Comparison of ENCODE assay signal across 32 cellular contexts in the genomic region with DNA sequence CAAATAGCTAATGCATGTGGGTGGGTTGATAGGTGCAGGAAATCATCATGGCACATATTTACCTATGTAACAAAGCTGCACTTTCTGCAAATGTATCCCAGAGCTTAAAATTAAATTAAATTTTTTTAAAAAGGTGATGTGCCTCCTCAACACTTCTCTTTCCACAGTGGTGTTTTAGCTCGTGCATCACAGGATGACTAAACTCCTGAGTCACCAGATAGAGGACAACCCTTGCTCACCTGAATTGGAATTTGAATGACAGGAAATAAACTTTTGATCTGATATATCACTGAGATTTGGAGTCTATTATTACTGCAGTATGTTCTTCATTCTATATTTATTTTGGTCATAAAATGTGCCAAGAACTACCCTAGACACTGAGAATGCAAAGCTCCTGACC.
"Had no signal": no experiment of that assay in that cellular context is flagged by ENCODE, and none has a peak within 500 bp of the region (broad histone marks: within the 10 kb centered on the region; RNA-seq: fewer than 3 reads in every experiment).

No MANE protein-coding gene starts in this region.

- H3K4me1 ChIP-seq: ascending aorta, colonic mucosa, gastrocnemius medialis, heart left ventricle had no signal

- H3K9me3 ChIP-seq: colonic mucosa, gastrocnemius medialis had no signal

- H3K9me3 Mint-ChIP-seq: activated CD4-positive, alpha-beta T cell treated with anti-CD3 and anti-CD28 coated beads, Interleukin-2, amount 10 ng/mL, durations not matched to agents 7 days and 5 days had no signal

- H3K36me3 Mint-ChIP-seq: activated naive CD4-positive, alpha-beta T cell treated with anti-CD3 and anti-CD28 coated beads, Interleukin-2, amount 10 ng/mL, durations not matched to agents 7 days and 5 days; activated naive CD4-positive, alpha-beta T cell treated with anti-CD3 and anti-CD28 coated beads, Interleukin-2, amount 50 U/mL, for 72 hours; activated naive CD8-positive, alpha-beta T cell treated with anti-CD3 and anti-CD28 coated beads, Interleukin-2, amount 10 ng/mL, durations not matched to agents 7 days and 5 days had no signal

- ATAC-seq: activated naive CD4-positive, alpha-beta T cell treated with anti-CD3 and anti-CD28 coated beads, Interleukin-2, amount 50 U/mL, for 72 hours; activated T-cell treated with anti-CD3 and anti-CD28 coated beads, Interleukin-2, amount 50 U/mL, for 72 hours; esophagus mucosa; gastrocnemius medialis; heart left ventricle; T-helper 17 cell had no signal

- H3K36me3 ChIP-seq: ascending aorta, cardiac muscle cell, colonic mucosa, gastrocnemius medialis, heart left ventricle had no signal

- H3K27ac Mint-ChIP-seq: activated CD4-positive, alpha-beta memory T cell treated with anti-CD3 and anti-CD28 coated beads, Interleukin-2, amount 10 ng/mL, durations not matched to agents 7 days and 5 days; activated CD4-positive, alpha-beta T cell treated with anti-CD3 and anti-CD28 coated beads, Interleukin-2, amount 10 ng/mL, durations not matched to agents 7 days and 5 days; activated naive CD4-positive, alpha-beta T cell treated with anti-CD3 and anti-CD28 coated beads, Interleukin-2, amount 10 ng/mL, durations not matched to agents 7 days and 5 days; activated naive CD4-positive, alpha-beta T cell treated with anti-CD3 and anti-CD28 coated beads, Interleukin-2, amount 50 U/mL, for 72 hours; activated naive CD8-positive, alpha-beta T cell treated with anti-CD3 and anti-CD28 coated beads, Interleukin-2, amount 10 ng/mL, durations not matched to agents 7 days and 5 days; activated T-cell treated with anti-CD3 and anti-CD28 coated beads, Interleukin-2, amount 50 U/mL, for 24 hours; activated T-cell treated with anti-CD3 and anti-CD28 coated beads, Interleukin-2, amount 50 U/mL, for 72 hours; brain; T-helper 17 cell; T-helper 2 cell treated with Interferon-gamma antibody and Interleukin-4, amounts not matched to agents 5 μg/mL and 100 μg/mL, for 36 hours had no signal

- H3K4me3 Mint-ChIP-seq: activated CD4-positive, alpha-beta memory T cell treated with anti-CD3 and anti-CD28 coated beads, Interleukin-2, amount 10 ng/mL, durations not matched to agents 7 days and 5 days; activated CD4-positive, alpha-beta T cell treated with anti-CD3 and anti-CD28 coated beads, Interleukin-2, amount 10 ng/mL, durations not matched to agents 7 days and 5 days; activated naive CD4-positive, alpha-beta T cell treated with anti-CD3 and anti-CD28 coated beads, Interleukin-2, amount 10 ng/mL, durations not matched to agents 7 days and 5 days; activated naive CD8-positive, alpha-beta T cell treated with anti-CD3 and anti-CD28 coated beads, Interleukin-2, amount 10 ng/mL, durations not matched to agents 7 days and 5 days; activated T-cell treated with anti-CD3 and anti-CD28 coated beads, Interleukin-2, amount 50 U/mL, for 24 hours; activated T-cell treated with anti-CD3 and anti-CD28 coated beads, Interleukin-2, amount 50 U/mL, for 72 hours; brain; T-helper 17 cell; T-helper 2 cell treated with Interferon-gamma antibody and Interleukin-4, amounts not matched to agents 5 μg/mL and 100 μg/mL, for 36 hours had no signal

- H3K27ac ChIP-seq: ascending aorta, cardiac muscle cell, colonic mucosa, gastrocnemius medialis, heart left ventricle had no signal

- DNase-seq: activated CD4-positive, alpha-beta memory T cell treated with anti-CD3 and anti-CD28 coated beads, Interleukin-2, amount 10 ng/mL, durations not matched to agents 7 days and 5 days; activated CD4-positive, alpha-beta T cell treated with anti-CD3 and anti-CD28 coated beads for 4 hours; activated CD4-positive, alpha-beta T cell treated with anti-CD3 and anti-CD28 coated beads, Interleukin-2, amount 10 ng/mL, durations not matched to agents 7 days and 5 days; activated CD4-positive, alpha-beta T cell treated with anti-CD3 and anti-CD28 coated beads, Interleukin-2, amount 50 U/mL, for 4 hours; activated CD4-positive, CD25-positive, alpha-beta regulatory T cell; activated CD4-positive, CD25-positive, alpha-beta regulatory T cell treated with anti-CD3 and anti-CD28 coated beads, Interleukin-2, amount 50 U/mL, for 72 hours; activated CD8-positive, alpha-beta memory T cell treated with anti-CD3 and anti-CD28 coated beads, Interleukin-2, amount 50 U/mL, for 48 hours; activated gamma-delta T cell; activated naive CD4-positive, alpha-beta T cell; activated naive CD4-positive, alpha-beta T cell treated with anti-CD3 and anti-CD28 coated beads, Interleukin-2, amount 10 ng/mL, durations not matched to agents 7 days and 5 days; activated naive CD8-positive, alpha-beta T cell treated with anti-CD3 and anti-CD28 coated beads, Interleukin-2, amount 10 ng/mL, durations not matched to agents 7 days and 5 days; activated T-cell treated with anti-CD3 and anti-CD28 coated beads for 4 hours; activated T-cell treated with anti-CD3 and anti-CD28 coated beads, Interleukin-2, amount 50 U/mL, for 24 hours; activated T-cell treated with anti-CD3 and anti-CD28 coated beads, Interleukin-2, amount 50 U/mL, for 72 hours; central memory CD4-positive, alpha-beta T cell; cerebellar nuclear complex; colonic mucosa; effector CD8-positive, alpha-beta T cell; foreskin fibroblast; gastrocnemius medialis; glutamatergic neuron; heart left ventricle; T-helper 1 cell; T-helper 17 cell had no signal

- H3K4me3 ChIP-seq: ascending aorta, cardiac muscle cell, colonic mucosa, gastrocnemius medialis, heart left ventricle had no signal

- H3K27me3 Mint-ChIP-seq: activated CD4-positive, alpha-beta memory T cell treated with anti-CD3 and anti-CD28 coated beads, Interleukin-2, amount 10 ng/mL, durations not matched to agents 7 days and 5 days; activated CD4-positive, alpha-beta T cell treated with anti-CD3 and anti-CD28 coated beads, Interleukin-2, amount 10 ng/mL, durations not matched to agents 7 days and 5 days; activated naive CD4-positive, alpha-beta T cell treated with anti-CD3 and anti-CD28 coated beads, Interleukin-2, amount 10 ng/mL, durations not matched to agents 7 days and 5 days; activated naive CD8-positive, alpha-beta T cell treated with anti-CD3 and anti-CD28 coated beads, Interleukin-2, amount 10 ng/mL, durations not matched to agents 7 days and 5 days; activated T-cell treated with anti-CD3 and anti-CD28 coated beads, Interleukin-2, amount 50 U/mL, for 24 hours; brain; T-helper 17 cell had no signal

- H3K4me1 Mint-ChIP-seq: activated CD4-positive, alpha-beta memory T cell treated with anti-CD3 and anti-CD28 coated beads, Interleukin-2, amount 10 ng/mL, durations not matched to agents 7 days and 5 days; activated CD4-positive, alpha-beta T cell treated with anti-CD3 and anti-CD28 coated beads, Interleukin-2, amount 10 ng/mL, durations not matched to agents 7 days and 5 days; activated naive CD4-positive, alpha-beta T cell treated with anti-CD3 and anti-CD28 coated beads, Interleukin-2, amount 10 ng/mL, durations not matched to agents 7 days and 5 days; activated naive CD8-positive, alpha-beta T cell treated with anti-CD3 and anti-CD28 coated beads, Interleukin-2, amount 10 ng/mL, durations not matched to agents 7 days and 5 days; brain; T-helper 17 cell had no signal

- H3K27me3 ChIP-seq: ascending aorta, cardiac muscle cell, colonic mucosa, gastrocnemius medialis, heart left ventricle had no signal

- FAIRE-seq: endometrium, endothelial cell of umbilical vein had no signal
